ENCODE assay signal across 12 cellular contexts in the genomic region with DNA sequence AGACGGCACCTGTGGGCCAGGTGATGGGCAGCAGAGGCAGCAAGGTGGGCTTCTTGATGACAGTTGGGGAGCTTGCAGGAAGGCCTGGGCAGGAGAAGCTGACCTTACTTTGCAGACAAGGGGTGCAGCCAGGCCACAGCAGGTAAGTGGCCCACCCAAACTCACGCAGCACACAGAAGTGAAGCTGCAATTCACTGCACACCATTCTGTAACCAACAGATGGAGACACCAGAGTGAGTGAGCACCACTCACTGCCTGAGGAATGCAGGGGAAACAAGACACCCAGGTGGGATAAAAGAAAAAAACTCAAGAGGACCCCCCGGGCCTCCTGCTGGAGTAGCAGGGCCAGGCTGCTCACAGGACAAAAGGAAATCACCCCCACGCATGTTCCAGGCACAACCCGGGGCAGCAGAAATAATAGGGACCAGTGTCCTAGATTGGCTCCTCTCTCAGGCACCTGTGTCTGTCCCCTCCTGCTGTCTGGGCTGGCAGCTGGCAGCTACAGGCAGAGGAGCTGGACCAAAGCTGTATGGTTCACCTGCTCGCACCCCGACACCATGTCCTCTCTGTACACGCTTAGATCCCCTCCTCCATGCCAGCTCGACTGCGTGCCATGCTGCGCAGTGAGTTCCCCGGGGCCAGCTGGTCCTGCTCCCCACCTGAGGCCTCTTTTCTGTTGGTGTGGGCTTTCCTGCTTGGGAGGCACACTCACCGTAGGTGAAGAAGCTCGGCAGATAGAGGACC. TPM values are rescaled to one million over a fixed set of nuclear protein-coding genes. Genes with fewer than 3 reads are reported as not detected.
DNase-seq lines count a peak whose midpoint lies in the region; ATAC-seq and TF ChIP-seq lines count a peak whose summit lies in the region.
"Had no signal": no experiment of that assay in that cellular context is flagged by ENCODE, and none has a peak within 500 bp of the region (broad histone marks: within the 10 kb centered on the region; RNA-seq: fewer than 3 reads in every experiment).

No MANE protein-coding gene starts in this region.

- H2AK5ac ChIP-seq in neuronal stem cell (ENCODE audit: low read depth, low read length): no peak overlapping the region

- no peak overlapping the region for H3K4ac ChIP-seq in neuronal stem cell (ENCODE audit: low read length)

- H3K9me3 ChIP-seq in neuronal stem cell (replicated peaks in 1 of 2; ENCODE audit: control insufficient read depth in 2 of 2, insufficient read depth in 1 of 2, low read depth in 1 of 2, low read length in 2 of 2) (no peaks in the 10 kb centered on the region), HAP-1 (no peaks in the 10 kb centered on the region)
- H3K9me3 ChIP-seq: prostate gland had no signal

- H3K9ac ChIP-seq in neuronal stem cell (ENCODE audit: low read depth, low read length, poor library complexity): peak overlapping the region; percentile 51

- no peak overlapping the region for H2BK120ac ChIP-seq in neuronal stem cell (ENCODE audit: low read depth, low read length)

- H3K4me1 ChIP-seq in neuronal stem cell (ENCODE audit: control insufficient read depth in 2 of 2, insufficient read depth in 1 of 2, low read depth in 1 of 2, low read length in 2 of 2): peaks cover 5 to 14% of the 10 kb centered on the region in 2 donors
- peaks cover 7% of the 10 kb centered on the region for H3K4me1 ChIP-seq in HAP-1

- no CpG with 5 or more reads among the region's 14 CpGs for WGBS in neuronal stem cell (ENCODE audit: extremely low coverage in 2 of 2, insufficient read length in 2 of 2, insufficient replicate concordance in 1 of 2), 2 donors

- peak overlapping the region; percentile 85 for H3K18ac ChIP-seq in neuronal stem cell (ENCODE audit: low read length)

- H3K36me3 ChIP-seq in H7 (replicated peaks; ENCODE audit: control insufficient read depth, insufficient read depth, low read length) (peaks cover 23% of the 10 kb centered on the region), neuronal stem cell (replicated peaks in 1 of 2; ENCODE audit: control insufficient read depth in 2 of 2, insufficient read depth in 2 of 2, low read length in 2 of 2) (peaks cover 23 to 72% of the 10 kb centered on the region in 2 donors), HAP-1 (replicated peaks) (peaks cover 48% of the 10 kb centered on the region)

- in situ Hi-C loops in astrocyte of the spinal cord (cut with HindIII; ENCODE audit: low sequenced_read_pairs) (no loop called here), HAP-1 (cut with MboI; ENCODE audit: low sequenced_read_pairs) (no loop called here)

- TF ChIP-seq CTCF in astrocyte of the spinal cord (IDR thresholded peaks at IDR 0.05; ENCODE audit: low read depth, low read length): peak; percentile 20

- H3K27ac ChIP-seq in neuronal stem cell (replicated peaks; ENCODE audit: low read length): peak overlapping the region; percentile 17
- H3K27ac ChIP-seq: 22Rv1 had no signal

- H3K14ac ChIP-seq in neuronal stem cell (ENCODE audit: low read length): no peak overlapping the region

- H2BK15ac ChIP-seq in neuronal stem cell (ENCODE audit: low read length): no peak overlapping the region

- no peak overlapping the region for H2AFZ ChIP-seq in neuronal stem cell (ENCODE audit: low read length)

- H3K23ac ChIP-seq in neuronal stem cell (ENCODE audit: low read depth, low read length, poor library complexity): peak overlapping the region; percentile 34

- H2BK5ac ChIP-seq in neuronal stem cell (ENCODE audit: low read length): peak overlapping the region; percentile 49

- DNase-seq in DMS 273 (lab: John Stamatoyannopoulos, UW; ENCODE audit: unreplicated experiment) (peak; percentile 52), DMS 273 treated with DMSO at 0.1 percent for 48 hours (lab: John Stamatoyannopoulos, UW) (no peak), H7 (peak; percentile 87), astrocyte of the spinal cord (ENCODE audit: low read depth, low spot score) (no peak), neuronal stem cell (ENCODE audit: low spot score) (no peak), HAP-1 (ENCODE audit: low spot score in 2 of 2) (no peak), NCI-H510A (lab: John Stamatoyannopoulos, UW) (no peak)

- no peak overlapping the region for H4K91ac ChIP-seq in neuronal stem cell (ENCODE audit: low read depth, low read length, poor library complexity)

- H3K79me1 ChIP-seq in neuronal stem cell (ENCODE audit: low read depth, low read length): peaks cover 13% of the 10 kb centered on the region

- H2BK12ac ChIP-seq in neuronal stem cell (ENCODE audit: low read length): no peak overlapping the region

- no peak for ATAC-seq in GM21717 (IDR thresholded peaks at IDR 0.05; ENCODE audit: unreplicated experiment)
- ATAC-seq: left lobe of liver, SK-N-SH treated with all-trans-retinoic acid at 6 μM for 48 hours had no signal

- H4K8ac ChIP-seq in neuronal stem cell (ENCODE audit: low read depth, low read length): no peak overlapping the region

- H3K4me2 ChIP-seq in neuronal stem cell (ENCODE audit: insufficient read depth, low read length, poor library complexity, severe bottlenecking): no peak overlapping the region

- no peaks in the 10 kb centered on the region for H3K27me3 ChIP-seq in H7 (ENCODE audit: control insufficient read depth, insufficient read depth, low read length)
- H3K27me3 ChIP-seq in neuronal stem cell (ENCODE audit: control insufficient read depth in 3 of 3, insufficient read depth in 3 of 3, low read depth in 1 of 3, low read length in 3 of 3): no peaks in the 10 kb centered on the region
- no peaks in the 10 kb centered on the region for H3K27me3 ChIP-seq in HAP-1 (ENCODE audit: low read depth)

- no peak overlapping the region for H3K4me3 ChIP-seq in H7 (ENCODE audit: insufficient read depth, low read depth, low read length)
- no peak overlapping the region for H3K4me3 ChIP-seq in astrocyte of the spinal cord (ENCODE audit: low read depth, low read length)
- H3K4me3 ChIP-seq in neuronal stem cell (ENCODE audit: low read length in 2 of 2): no peak overlapping the region
- H3K4me3 ChIP-seq in HAP-1: no peak overlapping the region
- H3K4me3 ChIP-seq: prostate gland had no signal

RNA-seq across cellular contexts. Expression of a gene that starts 4.9 kb away (rescaled TPM):
- 286 and 299 TPM in 2 replicates for total RNA-seq in H7 (2014; rRNA removed; shearing (Covaris generic))
- polyA plus RNA-seq in neuronal stem cell (2013, experiment 1 of 2): 125 TPM
- polyA plus RNA-seq in neuronal stem cell (2013, experiment 2 of 2): 118 TPM

RNA-seq across cellular contexts. Expression of a gene that starts 24.4 kb away (rescaled TPM):
- 0.04 and 0.17 TPM in 2 replicates for total RNA-seq in H7 (2014; rRNA removed; shearing (Covaris generic))
- polyA plus RNA-seq in neuronal stem cell (2013, experiment 1 of 2): 0.04 TPM
- 0.03 TPM for polyA plus RNA-seq in neuronal stem cell (2013, experiment 2 of 2)

RNA-seq across cellular contexts. Expression of a gene that starts 26.5 kb away (rescaled TPM):
- not detected in 2 replicates for total RNA-seq in H7 (2014; rRNA removed; shearing (Covaris generic))
- 0.10 TPM for polyA plus RNA-seq in neuronal stem cell (2013, experiment 1 of 2)
- polyA plus RNA-seq in neuronal stem cell (2013, experiment 2 of 2): 0.12 TPM
- total RNA-seq: left lobe of liver had no signal

Comparison
In these comparisons a context has a peak if more than half of its experiments do, and no peak if none do; other contexts are left out.
1. DNase-seq: peak in DMS 273 (single experiment) and H7 (single experiment); none in DMS 273 treated with DMSO at 0.1 percent for 48 hours (single experiment), astrocyte of the spinal cord (single experiment), neuronal stem cell (single experiment), HAP-1 (0 of 2) and NCI-H510A (single experiment).